ENCODE assay signal across 7 cellular contexts in genomic region chr11:124762624-124763155, GRCh38. TPM values are rescaled to one million over a fixed set of nuclear protein-coding genes. Genes with fewer than 3 reads are reported as not detected.
DNase-seq lines count a peak whose midpoint lies in the region; ATAC-seq, FAIRE-seq and TF ChIP-seq lines count a peak whose summit lies in the region.
"Had no signal": no experiment of that assay in that cellular context is flagged by ENCODE, and none has a peak within 500 bp of the region (broad histone marks: within the 10 kb centered on the region; RNA-seq: fewer than 3 reads in every experiment).

No MANE protein-coding gene starts in this region.

- H4K91ac ChIP-seq in H9 (ENCODE audit: insufficient read length, low read depth, low read length) = no peak overlapping the region

- H2BK5ac ChIP-seq in H9 (ENCODE audit: insufficient read length, low read length) = no peak overlapping the region

- H4K20me1 ChIP-seq in H9 (ENCODE audit: control insufficient read depth, insufficient read depth, insufficient read length) = no peaks in the 10 kb centered on the region

- H3K9me3 ChIP-seq in CD4-positive, alpha-beta T cell (ENCODE audit: control insufficient read depth, low read length) = no peaks in the 10 kb centered on the region
- H3K9me3 ChIP-seq in H9 (ENCODE audit: control insufficient read depth, low read depth, low read length) = no peaks in the 10 kb centered on the region

- H4K5ac ChIP-seq in H9 (ENCODE audit: insufficient read length, low read depth, low read length) = no peak overlapping the region

- no peak overlapping the region for H2BK12ac ChIP-seq in H9 (ENCODE audit: insufficient read length, low read depth, low read length)

- no peak overlapping the region for H3K4ac ChIP-seq in H9 (ENCODE audit: low read depth, low read length)

- H3K27me3 Mint-ChIP-seq in CD4-positive, alpha-beta T cell = peaks cover 44% of the 10 kb centered on the region
- H3K27me3 Mint-ChIP-seq in H9 (ENCODE audit: low read depth) = peaks cover 51% of the 10 kb centered on the region

- DNase-seq in CD4-positive, alpha-beta T cell = no peak
- DNase-seq in H9 (peak; percentile 50), UCSD-AML1 (lab: John Stamatoyannopoulos, UW; ENCODE audit: unreplicated experiment) (peak; percentile 67), left colon (peak in 1 of 2 donors; percentile 50), NCI-H2196 treated with DMSO at 0.1 percent for 48 hours (lab: John Stamatoyannopoulos, UW; ENCODE audit: unreplicated experiment) (no peak), RCC 7860 (ENCODE audit: low spot score) (no peak)

- H2AFZ ChIP-seq in H9 (ENCODE audit: low read length) = no peak overlapping the region

- H3K18ac ChIP-seq in H9 (ENCODE audit: insufficient read length, low read depth, low read length) = no peak overlapping the region

- FAIRE-seq in RCC 7860 (lab: Jason Lieb, UNC) = no peak

- peak overlapping the region; percentile 70 for H3K4me2 ChIP-seq in H9 (ENCODE audit: insufficient read depth, insufficient read length, low read length)

- CTCF ChIA-PET in CD4-positive, alpha-beta T cell (lab: Charles Lee) = interaction anchor here (0.7 to 6.1 kb wide), 18 partner anchors 10 to 853 kb away, joined by 3 to 60 read pairs (median 6); partner anchors contain the start of genes MSANTD2, SIAE, SPA17 and VSIG2

- intact Hi-C loops in CD4-positive, alpha-beta T cell (cut with DNase I, micrococcal nuclease) = loop anchor here (1.0 to 10.0 kb wide), 6 partner anchors 16 to 1018 kb away; partner anchors contain the start of gene ZNF202 (in 1 of the 2)
- intact Hi-C loops in left colon (cut with DNase I, micrococcal nuclease) = loop anchor here (2.0 to 10.0 kb wide), 3 partner anchors 72 to 92 kb away; partner anchors contain the start of genes SIAE (in 1 of the 2) and SPA17 (in 1 of the 2)

- H3K23me2 ChIP-seq in H9 (ENCODE audit: insufficient read length, low read depth, low read length, poor library complexity, severe bottlenecking) = peaks cover 24% of the 10 kb centered on the region

- peak; percentile 22 for ATAC-seq in CD4-positive, alpha-beta T cell (ENCODE audit: poor library complexity)
- peak; percentile 35 for ATAC-seq in left colon

- no CpG with 5 or more reads among the region's 45 CpGs for whole genome bisulfite sequencing in H9 (ENCODE audit: extremely low coverage, insufficient read length, low lambda C conversion rate)

- peak overlapping the region; percentile 97 for H3K4me3 Mint-ChIP-seq in CD4-positive, alpha-beta T cell
- peak overlapping the region; percentile 75 to 90 for H3K4me3 Mint-ChIP-seq in H9

- H3K4me1 ChIP-seq in H9 (ENCODE audit: insufficient read depth, low read length) = no peaks in the 10 kb centered on the region

- no peak overlapping the region for H3K56ac ChIP-seq in H9 (ENCODE audit: insufficient read length, low read depth, low read length)

- H3K9ac ChIP-seq in H9 (ENCODE audit: extremely low read depth, insufficient read length, low read length) = no peak overlapping the region

- H3K27ac ChIP-seq in CD4-positive, alpha-beta T cell (ENCODE audit: low read depth, low read length) = no peak overlapping the region
- no peak overlapping the region for H3K27ac ChIP-seq in H9 (ENCODE audit: insufficient read length, low read depth, low read length)

- H3K27ac Mint-ChIP-seq in CD4-positive, alpha-beta T cell = no peak overlapping the region
- no peak overlapping the region; a peak in 1 of 7 replicates for H3K27ac Mint-ChIP-seq in H9

- H2BK120ac ChIP-seq in H9 (ENCODE audit: low read depth, low read length, poor library complexity, severe bottlenecking) = no peak overlapping the region

- TF ChIP-seq CTCF in CD4-positive, alpha-beta T cell (IDR thresholded peaks at IDR 0.05) = no peak
- TF ChIP-seq CTCF in H9 (conservative IDR thresholded peaks at IDR 0.05) = no peak

- no peaks in the 10 kb centered on the region for H3K79me1 ChIP-seq in H9 (ENCODE audit: insufficient read depth, low read depth, low read length, poor library complexity, severe bottlenecking)

- H4K8ac ChIP-seq in H9 (replicated peaks; ENCODE audit: insufficient read length, low read depth, low read length) = no peak overlapping the region

- H2BK15ac ChIP-seq in H9 (ENCODE audit: low read depth, low read length) = no peak overlapping the region

- POLR2A ChIA-PET in CD4-positive, alpha-beta T cell (lab: Charles Lee) = interaction anchor here (1.0 to 6.5 kb wide), 5 partner anchors 15 to 93 kb away, joined by 3 to 65 read pairs (median 7); partner anchors contain the start of genes MSANTD2, SIAE and SPA17

- H3K36me3 Mint-ChIP-seq in CD4-positive, alpha-beta T cell (ENCODE audit: low read depth) = peaks cover 11% of the 10 kb centered on the region
- H3K36me3 Mint-ChIP-seq in H9 (ENCODE audit: insufficient read depth in 1 of 3, low read depth in 3 of 3) = peaks cover 7 to 11% (median 9%) of the 10 kb centered on the region in 3 experiments; a peak in 6 of 7 replicates

- no peak overlapping the region for H3T11ph ChIP-seq in H9 (ENCODE audit: low read length)

- H3K9me3 Mint-ChIP-seq in CD4-positive, alpha-beta T cell = no peaks in the 10 kb centered on the region
- peaks cover 0 to 6% of the 10 kb centered on the region in 2 experiments; a peak in 1 of 5 replicates for H3K9me3 Mint-ChIP-seq in H9

- H3K14ac ChIP-seq in H9 (ENCODE audit: insufficient read depth, low read length) = no peak overlapping the region

- H3K79me2 ChIP-seq in H9 (ENCODE audit: insufficient read depth, low read length) = no peaks in the 10 kb centered on the region

- no peak overlapping the region for H2BK20ac ChIP-seq in H9 (ENCODE audit: low read depth, low read length, poor library complexity, severe bottlenecking)

- H2AK5ac ChIP-seq in H9 (ENCODE audit: insufficient read length, low read length) = no peak overlapping the region

- no peak overlapping the region for H3K23ac ChIP-seq in H9 (ENCODE audit: insufficient read length, low read depth, low read length)

- peaks cover 41% of the 10 kb centered on the region for H3K27me3 ChIP-seq in CD4-positive, alpha-beta T cell (ENCODE audit: control insufficient read depth, insufficient read depth, low read length)
- H3K27me3 ChIP-seq in H9 (ENCODE audit: insufficient read depth, low read length) = peaks cover 40% of the 10 kb centered on the region

- peaks cover 34% of the 10 kb centered on the region for H3K4me1 Mint-ChIP-seq in CD4-positive, alpha-beta T cell (ENCODE audit: low read depth)
- H3K4me1 Mint-ChIP-seq in H9 = peaks cover 33 to 42% of the 10 kb centered on the region in 2 experiments

RNA-seq across cellular contexts. Expression of gene ESAM, which starts 0.6 kb away (rescaled TPM):
- under 1 TPM; 0.38 to 0.64 TPM for total RNA-seq in CD4-positive, alpha-beta T cell
- total RNA-seq in H9 (2021) (0.33 and 0.92 TPM in 2 replicates), left colon (1 to 10 TPM; 8.6 to 9.6 TPM)

RNA-seq across cellular contexts. Expression of gene VSIG2, which starts 10.6 kb away (rescaled TPM):
- total RNA-seq in CD4-positive, alpha-beta T cell = under 1 TPM in 1 of 2 experiments, not detected in 1; 0.28 TPM
- total RNA-seq in H9 (2021) (not detected in 2 replicates), left colon (100 to 1,000 TPM; 176 to 228 TPM)
- total RNA-seq: subcutaneous adipose tissue had no signal

RNA-seq across cellular contexts. Expression of gene NRGN, which starts 22.9 kb away (rescaled TPM):
- total RNA-seq in CD4-positive, alpha-beta T cell = 1 to 10 TPM in 1 of 2 experiments, under 1 TPM in 1; 0.84 to 1.4 TPM
- total RNA-seq in H9 (2021) = 6.4 and 7.0 TPM in 2 replicates
- 1 to 10 TPM; 1.8 to 2.5 TPM for total RNA-seq in left colon

RNA-seq across cellular contexts. Expression of gene MSANTD2, which starts 37.5 kb away (rescaled TPM):
- 1 to 10 TPM; 4.2 to 5.1 TPM for total RNA-seq in CD4-positive, alpha-beta T cell
- total RNA-seq in H9 (2021) (14.5 and 18.1 TPM in 2 replicates), left colon (1 to 10 TPM; 7.3 to 9.0 TPM)

Comparison
In these comparisons a context has a peak if more than half of its experiments do, and no peak if none do; other contexts are left out.
1. DNase-seq: peak in H9 (single experiment) and UCSD-AML1 (single experiment); none in CD4-positive, alpha-beta T cell (0 of 10), NCI-H2196 treated with DMSO at 0.1 percent for 48 hours (single experiment) and RCC 7860 (single experiment).
2. RNA of gene VSIG2, which starts 10.6 kb away (total RNA-seq): 176 to 228 TPM in left colon; 0.28 TPM in CD4-positive, alpha-beta T cell and not detected in H9; every median in the first group is over 100 times any median in the second.